ENCODE assay signal across 8 cellular contexts in the genomic region with DNA sequence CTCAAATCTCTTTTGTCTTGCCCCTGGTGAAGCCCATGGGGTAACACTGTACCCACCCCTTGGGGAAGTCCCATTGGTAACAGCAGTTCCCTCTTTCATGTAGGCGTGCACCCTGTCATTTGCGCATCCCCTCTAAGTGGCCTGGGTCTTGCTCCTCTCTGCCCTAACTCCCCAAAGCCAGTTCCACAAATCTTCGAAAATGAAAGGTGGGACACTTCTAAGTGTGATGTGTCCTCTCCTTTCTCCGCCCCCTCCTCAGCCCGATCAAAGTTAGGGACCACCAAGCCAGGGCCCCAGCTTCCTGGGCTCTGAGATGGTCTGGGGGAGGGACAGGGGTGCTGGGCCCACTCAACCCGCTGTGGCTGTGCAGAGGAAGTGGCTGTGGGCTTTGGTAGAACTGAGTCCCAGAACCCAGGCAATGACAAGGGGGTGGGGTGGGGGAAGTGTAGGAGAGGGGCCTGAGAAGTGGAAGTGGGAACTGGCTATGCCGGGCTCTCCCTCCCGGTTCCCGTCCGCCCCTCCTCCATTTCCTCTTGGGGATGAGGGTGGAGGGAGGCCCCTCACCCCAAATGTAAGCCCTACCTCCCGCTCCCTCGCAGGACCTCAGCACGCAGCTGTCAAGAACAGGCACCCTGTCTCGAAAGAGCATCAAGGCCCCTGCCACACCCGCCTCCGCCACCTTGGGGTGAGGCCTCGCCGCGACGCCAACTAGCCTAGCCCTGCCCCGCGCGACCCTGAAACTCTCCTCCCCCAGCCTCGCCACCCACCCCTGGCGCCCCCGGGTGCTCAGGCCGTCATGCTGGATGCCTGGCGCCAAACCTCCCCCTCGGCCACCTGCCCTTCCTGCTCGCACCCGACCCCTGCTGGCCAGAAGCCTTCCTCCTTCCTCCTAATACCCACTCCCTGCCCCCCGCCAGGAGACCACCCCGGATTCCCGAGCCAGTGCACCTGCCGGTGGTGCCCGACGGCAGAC. TPM values are rescaled to one million over a fixed set of nuclear protein-coding genes. Genes with fewer than 3 reads are reported as not detected.
DNase-seq lines count a peak whose midpoint lies in the region; ATAC-seq and TF ChIP-seq lines count a peak whose summit lies in the region.

No MANE protein-coding gene starts in this region.

- peaks cover 57% of the 10 kb centered on the region for H3K36me3 Mint-ChIP-seq in T-helper 2 cell treated with Interferon-gamma antibody and Interleukin-4, amounts not matched to agents 5 μg/mL and 100 μg/mL, for 36 hours (ENCODE audit: low read depth)

- H3K27ac ChIP-seq in transverse colon = peak overlapping the region; percentile 37 to 66 (median 58)

- in situ Hi-C loops in transverse colon (cut with MboI; ENCODE audit: low pct_ligation_motif_present in 1 of 4, low pct_unique_long_range_greater_than_20kb in 1 of 4, low sequenced_read_pairs in 3 of 4) = no loop called here

- H3K9me3 ChIP-seq in transverse colon = no peaks in the 10 kb centered on the region

- H3K4me1 ChIP-seq in transverse colon = peaks cover 9 to 48% (median 18%) of the 10 kb centered on the region in 4 donors

- TF ChIP-seq CTCF in transverse colon (IDR thresholded peaks at IDR 0.05) = no peak

- intact Hi-C loops in transverse colon (cut with DNase I; ENCODE audit: low total_unique reads) = loop anchor here (10.0 kb wide), 1 partner anchor 54 kb away; no protein-coding TSS in a partner anchor

- TF ChIP-seq POLR2A in transverse colon (IDR thresholded peaks at IDR 0.05) = no peak

- H3K4me3 ChIP-seq in transverse colon = no peak overlapping the region

- ATAC-seq in HG03196 (IDR thresholded peaks at IDR 0.05; ENCODE audit: unreplicated experiment) = no peak

- peaks cover 48% of the 10 kb centered on the region for H3K4me1 Mint-ChIP-seq in T-helper 2 cell treated with Interferon-gamma antibody and Interleukin-4, amounts not matched to agents 5 μg/mL and 100 μg/mL, for 36 hours (ENCODE audit: low read depth)

- H3K27me3 ChIP-seq in transverse colon = peaks cover 8% of the 10 kb centered on the region

- no peak for TF ChIP-seq EP300 in transverse colon (IDR thresholded peaks at IDR 0.05; ENCODE audit: low read depth)

- peak overlapping the region; percentile 55 for H3K4me3 Mint-ChIP-seq in T-helper 2 cell treated with Interferon-gamma antibody and Interleukin-4, amounts not matched to agents 5 μg/mL and 100 μg/mL, for 36 hours

- H3K9me3 Mint-ChIP-seq in T-helper 2 cell treated with Interferon-gamma antibody and Interleukin-4, amounts not matched to agents 5 μg/mL and 100 μg/mL, for 36 hours = no peaks in the 10 kb centered on the region

- WGBS in transverse colon (ENCODE audit: low coverage in 1 of 2), 2 donors = 43% methylated on average over 29 of the region's 37 CpGs; no CpG with 5 or more reads in 1 of the 2 donors

- H3K27ac Mint-ChIP-seq in T-helper 2 cell treated with Interferon-gamma antibody and Interleukin-4, amounts not matched to agents 5 μg/mL and 100 μg/mL, for 36 hours = peak overlapping the region; percentile 71

- no peaks in the 10 kb centered on the region for H3K36me3 ChIP-seq in transverse colon

- H3K27me3 Mint-ChIP-seq in T-helper 2 cell treated with Interferon-gamma antibody and Interleukin-4, amounts not matched to agents 5 μg/mL and 100 μg/mL, for 36 hours (ENCODE audit: low read depth) = peaks cover 3% of the 10 kb centered on the region

- peak; percentile 13 for DNase-seq in activated CD4-positive, alpha-beta T cell treated with anti-CD3 and anti-CD28 coated beads for 1 hour
- no peak for DNase-seq in activated CD4-positive, alpha-beta T cell treated with anti-CD3 and anti-CD28 coated beads, Interleukin-2, amount 50 U/mL, for 1 hour
- DNase-seq in T-helper 2 cell treated with Interferon-gamma antibody and Interleukin-4, amounts not matched to agents 5 μg/mL and 100 μg/mL, for 36 hours (ENCODE audit: low spot score) = peak; percentile 42
- DNase-seq in germinal center (ENCODE audit: low spot score) (peak; percentile 77), transverse colon (peak; percentile 56), NCI-H1417 (lab: John Stamatoyannopoulos, UW) (no peak)
- no peak for DNase-seq in activated effector memory CD4-positive, alpha-beta T cell treated with Interleukin-2 at 50 U/mL for 16 hours

RNA-seq across cellular contexts. Expression of gene ABI3, which starts 8.7 kb away (rescaled TPM):
- total RNA-seq in transverse colon = 1 to 10 TPM in 3 of 4 donors, under 1 TPM in 1; 0.60 to 7.6 (median 5.9) TPM

RNA-seq across cellular contexts. Expression of gene GNGT2, which starts 8.9 kb away (rescaled TPM):
- total RNA-seq in transverse colon = 1 to 10 TPM in 1 of 4 donors, under 1 TPM in 1, not detected in 2; 0.68 to 4.0 TPM

RNA-seq across cellular contexts. Expression of gene PHOSPHO1, which starts 11.4 kb away (rescaled TPM):
- not detected for total RNA-seq in transverse colon

Comparison
In these comparisons a context has a peak if more than half of its experiments do, and no peak if none do; other contexts are left out.
1. DNase-seq: peak in activated CD4-positive, alpha-beta T cell treated with anti-CD3 and anti-CD28 coated beads for 1 hour (single experiment), T-helper 2 cell treated with Interferon-gamma antibody and Interleukin-4, amounts not matched to agents 5 μg/mL and 100 μg/mL, for 36 hours (single experiment), germinal center (single experiment) and transverse colon (single experiment); none in activated CD4-positive, alpha-beta T cell treated with anti-CD3 and anti-CD28 coated beads, Interleukin-2, amount 50 U/mL, for 1 hour (single experiment), activated effector memory CD4-positive, alpha-beta T cell treated with Interleukin-2 at 50 U/mL for 16 hours (single experiment) and NCI-H1417 (0 of 3).